Comparison of ENCODE assay signal across 8 cellular contexts in genomic region chr11:9315078-9315688, GRCh38. TPM values are rescaled to one million over a fixed set of nuclear protein-coding genes. Genes with fewer than 3 reads are reported as not detected.
DNase-seq lines count a peak whose midpoint lies in the region; ATAC-seq, FAIRE-seq and TF ChIP-seq lines count a peak whose summit lies in the region.

No MANE protein-coding gene starts in this region.

- no peaks in the 10 kb centered on the region for H3K27me3 ChIP-seq in CD4-positive, alpha-beta T cell (ENCODE audit: control insufficient read depth, insufficient read depth, low read length)
- H3K27me3 ChIP-seq in Karpas-422 (ENCODE audit: low read length) = no peaks in the 10 kb centered on the region
- no peaks in the 10 kb centered on the region for H3K27me3 ChIP-seq in K562 (ENCODE audit: control insufficient read depth in 2 of 2, insufficient read depth in 2 of 2, low read length in 2 of 2)
- no peaks in the 10 kb centered on the region for H3K27me3 ChIP-seq in lung (ENCODE audit: control insufficient read depth, insufficient read depth)
- H3K27me3 ChIP-seq in upper lobe of right lung = no peaks in the 10 kb centered on the region

- H3K36me3 ChIP-seq in Karpas-422 (ENCODE audit: insufficient read depth, low read length) (0 out of 2 replicates have a peak, but pooled peaks cover 3% of the 10 kb centered on the region), K562 (ENCODE audit: control insufficient read depth, insufficient read depth, low read length) (peaks cover 16% of the 10 kb centered on the region; the same call in 2 of the 3 replicates), lung (ENCODE audit: control insufficient read depth in 2 of 2, insufficient read depth in 2 of 2, low read length in 2 of 2) (no peaks in the 10 kb centered on the region), upper lobe of right lung (no peaks in the 10 kb centered on the region)

- H3K9me3 Mint-ChIP-seq in CD4-positive, alpha-beta T cell = no peaks in the 10 kb centered on the region

- no peaks in the 10 kb centered on the region for H3K9me3 ChIP-seq in CD4-positive, alpha-beta T cell (ENCODE audit: control insufficient read depth, low read length)
- H3K9me3 ChIP-seq in Karpas-422 (ENCODE audit: low read length) (no peaks in the 10 kb centered on the region), K562 (replicated peaks; ENCODE audit: control insufficient read depth, insufficient read depth, low read depth, low read length) (no peaks in the 10 kb centered on the region), lung (ENCODE audit: control insufficient read depth in 2 of 2, insufficient read depth in 1 of 2, low read length in 1 of 2) (no peaks in the 10 kb centered on the region), upper lobe of right lung (no peaks in the 10 kb centered on the region)

- peak overlapping the region; percentile 96 for H3K27ac Mint-ChIP-seq in CD4-positive, alpha-beta T cell

- H3K4me1 Mint-ChIP-seq in CD4-positive, alpha-beta T cell (ENCODE audit: low read depth) = peaks cover 47% of the 10 kb centered on the region

- FAIRE-seq in K562 (lab: Jason Lieb, UNC) = peak; percentile 52

- H3K4me3 Mint-ChIP-seq in CD4-positive, alpha-beta T cell = peak overlapping the region; percentile 97

- TF ChIP-seq EP300 in K562 (IDR thresholded peaks at IDR 0.05; ENCODE audit: low read length) = no peak

- no peak for TF ChIP-seq RAD21 in K562 (CRISPR knock-in tag; conservative IDR thresholded peaks at IDR 0.05 in 1 of 2, IDR thresholded peaks at IDR 0.05 in 1 of 2)

- H3K4me1 ChIP-seq in Karpas-422 (ENCODE audit: low read length) (peaks cover 55% of the 10 kb centered on the region), K562 (replicated peaks in 1 of 2; ENCODE audit: control insufficient read depth in 2 of 2, insufficient read depth in 2 of 2, low read length in 2 of 2) (peaks cover 22 to 39% of the 10 kb centered on the region in 2 experiments), lung (ENCODE audit: control insufficient read depth in 2 of 2, insufficient read depth in 2 of 2, low read length in 2 of 2) (peaks cover 8 to 10% of the 10 kb centered on the region in 2 donors), upper lobe of right lung (peaks cover 13% of the 10 kb centered on the region)

- intact Hi-C loops in CD4-positive, alpha-beta T cell (cut with DNase I, micrococcal nuclease) = loop anchor here in 1 of 2 experiments (2.0 to 10.0 kb wide), 3 partner anchors 47 to 630 kb away; partner anchors contain the start of genes RPL27A and TRIM66
- intact Hi-C loops in K562 (cut with micrococcal nuclease) (loop anchor here (1.0 kb wide), 1 partner anchor 49 kb away; no protein-coding TSS in a partner anchor), upper lobe of right lung (cut with DNase I) (no loop called here)

- in situ Hi-C loops in K562 (cut with MboI) = loop anchor here (5.0 kb wide), 1 partner anchor 47 kb away; no protein-coding TSS in a partner anchor

- H3K9ac ChIP-seq in Karpas-422 (ENCODE audit: low read length) = peak overlapping the region; percentile 80
- peak overlapping the region; percentile 83 to 99; a peak in 3 of 4 replicates for H3K9ac ChIP-seq in K562 (ENCODE audit: insufficient read depth in 1 of 2, low read depth in 2 of 2, low read length in 2 of 2)

- BruUV-seq in K562 (replicated peaks; lab: Mats Ljungman, UMichigan) = TSS peak; percentile 99

- DNase-seq in CD4-positive, alpha-beta T cell = no peak
- DNase-seq in Karpas-422 (no peak), K562 (ENCODE audit: extremely low read depth in 1 of 4, low spot score in 3 of 4) (peak in 2 of 4 experiments; percentile 20 to 69), lung (ENCODE audit: low spot score) (no peak), upper lobe of right lung (no peak), GOT3 (lab: John Stamatoyannopoulos, UW) (no peak), NCI-H524 treated with DMSO at 0.1 percent for 48 hours (lab: John Stamatoyannopoulos, UW) (no peak)

- POLR2A ChIA-PET in CD4-positive, alpha-beta T cell (lab: Charles Lee) = interaction anchor here (0.6 to 4.8 kb wide), 18 partner anchors 11 to 1494 kb away, joined by 3 to 60 read pairs (median 4); partner anchors contain the start of genes DENND5A, EIF4G2, IPO7 and WEE1
- POLR2A ChIA-PET in K562 (lab: Yijun Ruan, JAX) = interaction anchor here (0.6 to 2.1 kb wide), 20 partner anchors 9 to 1311 kb away, joined by 3 to 18 read pairs (median 4); partner anchors contain the start of genes DENND5A, IPO7 and ZNF143

- peak overlapping the region; percentile 77 for H3K27ac ChIP-seq in CD4-positive, alpha-beta T cell (ENCODE audit: low read depth, low read length)
- H3K27ac ChIP-seq in Karpas-422 (ENCODE audit: low read length) = peak overlapping the region; percentile 87
- H3K27ac ChIP-seq in K562 (ENCODE audit: extremely low read depth, low read depth, low read length) = peak overlapping the region; percentile 100
- peak overlapping the region; percentile 94 to 95 for H3K27ac ChIP-seq in lung (ENCODE audit: low read depth in 1 of 2, low read length in 1 of 2)
- H3K27ac ChIP-seq in upper lobe of right lung = peak overlapping the region; percentile 79

- WGBS in K562 (ENCODE audit: insufficient coverage, low coverage, missing lambda C conversion rate) = 2% methylated on average over 16 of the region's 16 CpGs
- 62 to 63% methylated on average over 16 of the region's 16 CpGs for WGBS in lung, 2 donors

- H3K4me3 ChIP-seq in Karpas-422 (ENCODE audit: low read length) (peak overlapping the region; percentile 71), K562 (peak overlapping the region; percentile 97), lung (peak overlapping the region; percentile 32), upper lobe of right lung (peak overlapping the region; percentile 90)

- peaks cover 26% of the 10 kb centered on the region for H3K27me3 Mint-ChIP-seq in CD4-positive, alpha-beta T cell

- H3K36me3 Mint-ChIP-seq in CD4-positive, alpha-beta T cell (ENCODE audit: low read depth) = peaks cover 27% of the 10 kb centered on the region

- H4K20me1 ChIP-seq in Karpas-422 (ENCODE audit: insufficient read depth, low read depth, low read length) (0 out of 2 replicates have a peak, but pooled peaks cover 7% of the 10 kb centered on the region), K562 (replicated peaks; ENCODE audit: control insufficient read depth, insufficient read depth, low read length) (peaks cover 5% of the 10 kb centered on the region; the same call in 1 of the 2 replicates)

- CTCF ChIA-PET in CD4-positive, alpha-beta T cell (lab: Charles Lee) = interaction anchor here (1.5 kb wide), 1 partner anchor 47 kb away, joined by 3 read pairs; no protein-coding TSS in a partner anchor
- CTCF ChIA-PET in K562 (lab: Yijun Ruan, JAX; ENCODE audit: low intra/inter-chr PET ratio) = no interaction called here

- H3K79me2 ChIP-seq in Karpas-422 (ENCODE audit: low read length) = peaks cover 41% of the 10 kb centered on the region
- peaks cover 45% of the 10 kb centered on the region for H3K79me2 ChIP-seq in K562 (ENCODE audit: control insufficient read depth, insufficient read depth, low read length)

- no peak for TF ChIP-seq CTCF in CD4-positive, alpha-beta T cell (IDR thresholded peaks at IDR 0.05)
- TF ChIP-seq CTCF in K562 (IDR thresholded peaks at IDR 0.05 in 2 of 3, conservative IDR thresholded peaks at IDR 0.05 in 1 of 3; ENCODE audit: insufficient read depth in 2 of 3, low read depth in 1 of 3, low read length in 3 of 3) (no peak), lung (IDR thresholded peaks at IDR 0.05; ENCODE audit: control extremely low read depth, extremely low read depth) (no peak), upper lobe of right lung (IDR thresholded peaks at IDR 0.05) (no peak)

- peaks cover 7% of the 10 kb centered on the region for H3K9me1 ChIP-seq in K562 (ENCODE audit: control insufficient read depth, insufficient read depth, low read length)

- H2AFZ ChIP-seq in Karpas-422 (ENCODE audit: low read length) (peak overlapping the region; percentile 55; the same call in 1 of the 2 replicates), K562 (ENCODE audit: low read depth, low read length) (peak overlapping the region; percentile 87)

- TF ChIP-seq POLR2A in K562 (conservative IDR thresholded peaks at IDR 0.05) = no peak; the same call in 1 of the 2 replicates

- ATAC-seq in CD4-positive, alpha-beta T cell (ENCODE audit: poor library complexity) = no peak
- ATAC-seq in K562 (peak; percentile 19), lung (ENCODE audit: insufficient read depth, low FRiP score) (no peak), upper lobe of right lung (no peak), HG02763 (IDR thresholded peaks at IDR 0.05; ENCODE audit: unreplicated experiment) (no peak)

- peak overlapping the region; percentile 98 for H3K4me2 ChIP-seq in Karpas-422 (ENCODE audit: low read depth, low read length, poor library complexity, severe bottlenecking)
- peak overlapping the region; percentile 99 for H3K4me2 ChIP-seq in K562 (ENCODE audit: insufficient read depth, low read length)

- H3K9me2 ChIP-seq in Karpas-422 (replicated peaks; ENCODE audit: insufficient read depth, low read length) = no peaks in the 10 kb centered on the region

RNA-seq across cellular contexts. Expression of gene TMEM41B, which starts 0.8 kb away (rescaled TPM):
- 10 to 100 TPM; 41.4 to 42.7 TPM for total RNA-seq in CD4-positive, alpha-beta T cell
- 45.2 and 88.6 TPM in 2 replicates for total RNA-seq in Karpas-422 (2014; rRNA removed; shearing (Covaris generic); ENCODE audit: low replicate concordance)
- total RNA-seq in K562 (2011; cell fraction: chromatin; rRNA removed; ENCODE audit: low replicate concordance) = 126 and 247 TPM in 2 replicates
- 91.1 and 96.4 TPM in 2 replicates for total RNA-seq in K562 (2011; cell fraction: nucleolus; rRNA removed)
- 150 and 203 TPM in 2 replicates for total RNA-seq in K562 (2011; cell fraction: nucleoplasm; rRNA removed)
- 58.5 and 65.8 TPM in 2 replicates for total RNA-seq in K562 (2014; rRNA removed)
- 51.5 and 58.8 TPM in 2 replicates for total RNA-seq in K562 (2014; rRNA removed; fragmentation: Illumina TruSeq; extraction: Trizol)
- 34.5 and 37.0 TPM in 2 replicates for total RNA-seq in K562 (2015; rRNA removed; fragmentation: Illumina TruSeq; extraction: Trizol)
- total RNA-seq in K562 (2021) = 44.3 and 48.7 TPM in 2 replicates
- 79.6 and 89.6 TPM in 2 replicates for polyA plus RNA-seq in K562 (2011; rRNA removed)
- 25.0 and 45.7 TPM in 2 replicates for polyA plus RNA-seq in K562 (2011; cell fraction: cytosol; rRNA removed)
- polyA plus RNA-seq in K562 (2011; cell fraction: nucleus; rRNA removed) = 60.6 and 87.8 TPM in 2 replicates
- polyA plus RNA-seq in K562 (2012) = 28.0 and 30.7 TPM in 2 replicates
- polyA plus RNA-seq in K562 (2014; fragmentation: Illumina TruSeq; extraction: Trizol) = 28.1 and 28.8 TPM in 2 replicates
- 10 to 100 TPM; 17.1 to 24.7 TPM for polyA plus RNA-seq in K562 (2014; fragmentation: Nextera tagmentation; extraction: Ambion mirVana)
- polyA plus RNA-seq in K562 (2014; rRNA removed) = 58.7 and 75.6 TPM in 2 replicates
- polyA minus RNA-seq in K562 (2011; rRNA and poly(A)+ RNA removed) = 48.1 and 48.6 TPM in 2 replicates
- 23.0 and 24.4 TPM in 2 replicates for polyA minus RNA-seq in K562 (2011; cell fraction: cytosol; rRNA and poly(A)+ RNA removed)
- polyA minus RNA-seq in K562 (2011; cell fraction: nucleus; rRNA and poly(A)+ RNA removed) = 34.3 and 57.6 TPM in 2 replicates
- total RNA-seq in lung = 10 to 100 TPM; 78.5 to 86.5 TPM
- 10 to 100 TPM; 20.6 to 66.1 TPM for polyA plus RNA-seq in lung
- total RNA-seq in upper lobe of right lung = 71.6 TPM

RNA-seq across cellular contexts. Expression of gene DENND5A, which starts 50.0 kb away (rescaled TPM):
- total RNA-seq in CD4-positive, alpha-beta T cell = 100 to 1,000 TPM; 101 to 103 TPM
- 48.1 and 57.3 TPM in 2 replicates for total RNA-seq in Karpas-422 (2014; rRNA removed; shearing (Covaris generic); ENCODE audit: low replicate concordance)
- 370 and 438 TPM in 2 replicates for total RNA-seq in K562 (2011; cell fraction: chromatin; rRNA removed; ENCODE audit: low replicate concordance)
- 176 and 183 TPM in 2 replicates for total RNA-seq in K562 (2011; cell fraction: nucleolus; rRNA removed)
- 234 and 247 TPM in 2 replicates for total RNA-seq in K562 (2011; cell fraction: nucleoplasm; rRNA removed)
- 34.4 and 40.7 TPM in 2 replicates for total RNA-seq in K562 (2014; rRNA removed)
- 58.3 and 60.4 TPM in 2 replicates for total RNA-seq in K562 (2014; rRNA removed; fragmentation: Illumina TruSeq; extraction: Trizol)
- total RNA-seq in K562 (2015; rRNA removed; fragmentation: Illumina TruSeq; extraction: Trizol) = 58.5 and 60.4 TPM in 2 replicates
- 45.2 and 46.3 TPM in 2 replicates for total RNA-seq in K562 (2021)
- 130 and 160 TPM in 2 replicates for polyA plus RNA-seq in K562 (2011; rRNA removed)
- 161 and 174 TPM in 2 replicates for polyA plus RNA-seq in K562 (2011; cell fraction: cytosol; rRNA removed)
- 234 and 274 TPM in 2 replicates for polyA plus RNA-seq in K562 (2011; cell fraction: nucleus; rRNA removed)
- 37.7 and 80.9 TPM in 2 replicates for polyA plus RNA-seq in K562 (2012)
- 78.4 and 86.4 TPM in 2 replicates for polyA plus RNA-seq in K562 (2014; fragmentation: Illumina TruSeq; extraction: Trizol)
- polyA plus RNA-seq in K562 (2014; fragmentation: Nextera tagmentation; extraction: Ambion mirVana) = 10 to 100 TPM; 11.7 to 12.3 TPM
- polyA plus RNA-seq in K562 (2014; rRNA removed) = 35.3 and 43.2 TPM in 2 replicates
- polyA minus RNA-seq in K562 (2011; rRNA and poly(A)+ RNA removed) = 285 and 322 TPM in 2 replicates
- 90.1 and 96.1 TPM in 2 replicates for polyA minus RNA-seq in K562 (2011; cell fraction: cytosol; rRNA and poly(A)+ RNA removed)
- 122 and 241 TPM in 2 replicates for polyA minus RNA-seq in K562 (2011; cell fraction: nucleus; rRNA and poly(A)+ RNA removed)
- 100 to 1,000 TPM in 1 of 2 donors, 10 to 100 TPM in 1; 91.0 to 152 TPM for total RNA-seq in lung
- 100 to 1,000 TPM in 1 of 2 donors, 10 to 100 TPM in 1; 20.8 to 134 TPM for polyA plus RNA-seq in lung
- 90.8 TPM for total RNA-seq in upper lobe of right lung

Comparison
In these comparisons a context has a peak if more than half of its experiments do, and no peak if none do; other contexts are left out.
1. H3K4me3 ChIP-seq: peak in every context shown above with its lines; median percentile 97 in K562; 90 in upper lobe of right lung; 71 in Karpas-422; 32 in lung.